ENCODE assay signal across 11 cellular contexts in genomic region chr14:43297794-43298193, GRCh38.
"Had no signal": no experiment of that assay in that cellular context is flagged by ENCODE, and none has a peak within 500 bp of the region (broad histone marks: within the 10 kb centered on the region; RNA-seq: fewer than 3 reads in every experiment).

No MANE protein-coding gene starts in this region.

- H3K4me1 ChIP-seq: HAP-1 had no signal

- ATAC-seq: GM23338, HCT116 had no signal

- H3K9me3 ChIP-seq: HAP-1 had no signal

- H3K9ac ChIP-seq: GM23248 had no signal

- H3K27ac ChIP-seq: GM23248 had no signal

- FAIRE-seq: H1, H54 had no signal

- H3K4me2 ChIP-seq: GM23338 had no signal

- H3K4me3 ChIP-seq: GM23248, GM23338, HAP-1 had no signal

- H3K36me3 ChIP-seq: HAP-1 had no signal

- DNase-seq: GM23248, GOT3, H7, H9, HCEC 1CT, HFFc6 had no signal

- H2AFZ ChIP-seq: GM23248, GM23338 had no signal
